ENCODE assay signal across 1 cellular context in genomic region chr20:60299951-60300350, GRCh38.
TF ChIP-seq lines count a peak whose summit lies in the region.

No MANE protein-coding gene starts in this region.

TF ChIP-seq in HepG2, 621 proteins besides CTCF, POLR2A, EP300 and RAD21 (continued from another document):
- TF ChIP-seq ZHX1 (CRISPR knock-in tag; IDR thresholded peaks at IDR 0.05; ENCODE audit: low read depth) = no peak
TF ChIP-seq in HepG2: peak in this region for 0.
